In genomic region chr10:113088194-113088593, GRCh38 we compare ENCODE assay signal across 26 cellular contexts.
DNase-seq lines count a peak whose midpoint lies in the region; ATAC-seq, FAIRE-seq and TF ChIP-seq lines count a peak whose summit lies in the region.
"Had no signal": no experiment of that assay in that cellular context is flagged by ENCODE, and none has a peak within 500 bp of the region (broad histone marks: within the 10 kb centered on the region; RNA-seq: fewer than 3 reads in every experiment).

No MANE protein-coding gene starts in this region.

- peaks cover 63% of the 10 kb centered on the region for H3K79me2 ChIP-seq in PC-3 (ENCODE audit: low read length)
- peaks cover 2% of the 10 kb centered on the region for H3K79me2 ChIP-seq in endothelial cell of umbilical vein (ENCODE audit: control insufficient read depth, insufficient read depth, low read length)

- H3K4me3 ChIP-seq in PC-3 (ENCODE audit: low read length) = no peak overlapping the region
- H3K4me3 ChIP-seq in endothelial cell of umbilical vein (replicated peaks in 1 of 3; ENCODE audit: insufficient read depth in 1 of 3, low read depth in 1 of 3, low read length in 3 of 3) = no peak overlapping the region
- H3K4me3 ChIP-seq in vagina = no peak overlapping the region
- no peak overlapping the region for H3K4me3 ChIP-seq in naive thymus-derived CD4-positive, alpha-beta T cell (ENCODE audit: low read length)
- H3K4me3 ChIP-seq: ovary, testis had no signal

- H3F3A ChIP-seq in PC-3 (ENCODE audit: low read length, unreplicated experiment) = peaks cover 9% of the 10 kb centered on the region

- dilution Hi-C loops in endothelial cell of umbilical vein (cut with MboI; ENCODE audit: extremely low pct_ligation_motif_present, low sequenced_read_pairs) = no loop called here

- no peak overlapping the region for H3K4me3 Mint-ChIP-seq in neural crest cell
- no peak overlapping the region for H3K4me3 Mint-ChIP-seq in naive thymus-derived CD4-positive, alpha-beta T cell
- H3K4me3 Mint-ChIP-seq: activated CD4-positive, alpha-beta T cell treated with anti-CD3 and anti-CD28 coated beads, Interleukin-2, amount 10 ng/mL, durations not matched to agents 24 days and 14 days; activated naive CD4-positive, alpha-beta T cell treated with anti-CD3 and anti-CD28 coated beads for 36 hours; activated T-cell treated with anti-CD3 and anti-CD28 coated beads, Interleukin-2, amount 50 U/mL, for 72 hours; CD8-positive, alpha-beta T cell; natural killer cell; stimulated activated naive B cell treated with anti-CD40 and anti-IgM and Interleukin-4, amounts not matched to agents 10 μg/mL and 1 μg/mL and 100 μg/mL, for 72 hours had no signal

- H3K27ac Mint-ChIP-seq in neural crest cell (ENCODE audit: unreplicated experiment) = peak overlapping the region; percentile 27
- H3K27ac Mint-ChIP-seq in naive thymus-derived CD4-positive, alpha-beta T cell = no peak overlapping the region
- H3K27ac Mint-ChIP-seq: activated CD4-positive, alpha-beta T cell treated with anti-CD3 and anti-CD28 coated beads, Interleukin-2, amount 10 ng/mL, durations not matched to agents 24 days and 14 days; activated naive CD4-positive, alpha-beta T cell treated with anti-CD3 and anti-CD28 coated beads for 36 hours; activated T-cell treated with anti-CD3 and anti-CD28 coated beads, Interleukin-2, amount 50 U/mL, for 72 hours; CD8-positive, alpha-beta T cell; natural killer cell; stimulated activated naive B cell treated with anti-CD40 and anti-IgM and Interleukin-4, amounts not matched to agents 10 μg/mL and 1 μg/mL and 100 μg/mL, for 72 hours had no signal

- peak overlapping the region; percentile 86 for H3K27ac ChIP-seq in PC-3 (ENCODE audit: low read length)
- H3K27ac ChIP-seq in endothelial cell of umbilical vein (ENCODE audit: insufficient read depth, low read depth, low read length) = peak overlapping the region; percentile 90
- H3K27ac ChIP-seq in vagina = peak overlapping the region; percentile 73
- no peak overlapping the region for H3K27ac ChIP-seq in naive thymus-derived CD4-positive, alpha-beta T cell (ENCODE audit: low read depth, low read length)
- H3K27ac ChIP-seq: ovary, testis had no signal

- peaks cover 52% of the 10 kb centered on the region for H3K4me1 ChIP-seq in PC-3 (ENCODE audit: insufficient read depth, low read length)
- H3K4me1 ChIP-seq in endothelial cell of umbilical vein (ENCODE audit: control insufficient read depth, extremely low read depth, insufficient read depth, low read length) = peaks cover 32% of the 10 kb centered on the region
- peaks cover 38% of the 10 kb centered on the region for H3K4me1 ChIP-seq in vagina
- H3K4me1 ChIP-seq in naive thymus-derived CD4-positive, alpha-beta T cell (ENCODE audit: control insufficient read depth in 2 of 2, insufficient read depth in 2 of 2, low read length in 2 of 2) = no peaks in the 10 kb centered on the region
- H3K4me1 ChIP-seq: testis had no signal

- H3K9ac ChIP-seq in PC-3 (ENCODE audit: low read length) (no peak overlapping the region), endothelial cell of umbilical vein (replicated peaks; ENCODE audit: extremely low read depth, insufficient read depth, low read length) (no peak overlapping the region)

- H3K9me3 ChIP-seq in PC-3 (ENCODE audit: low read length) (no peaks in the 10 kb centered on the region), endothelial cell of umbilical vein (replicated peaks; ENCODE audit: control insufficient read depth, insufficient read depth, low read length) (no peaks in the 10 kb centered on the region), vagina (no peaks in the 10 kb centered on the region)
- H3K9me3 ChIP-seq in naive thymus-derived CD4-positive, alpha-beta T cell (ENCODE audit: control insufficient read depth in 2 of 3, low read length in 3 of 3) = no peaks in the 10 kb centered on the region
- H3K9me3 ChIP-seq: ovary, SK-N-SH, testis had no signal

- H3K9me2 ChIP-seq in PC-3 (replicated peaks; ENCODE audit: low read length) = no peaks in the 10 kb centered on the region
- H3K9me2 ChIP-seq: SK-N-SH had no signal

- no peaks in the 10 kb centered on the region for H3K9me1 ChIP-seq in endothelial cell of umbilical vein (replicated peaks; ENCODE audit: control insufficient read depth, extremely low read depth, insufficient read depth, low read length)

- H2AFZ ChIP-seq in PC-3 (ENCODE audit: low read length) (no peak overlapping the region), endothelial cell of umbilical vein (ENCODE audit: low read depth, low read length) (no peak overlapping the region)

- TF ChIP-seq CTCF in PC-3 (conservative IDR thresholded peaks at IDR 0.05; ENCODE audit: low read depth, low read length) = no peak
- no peak for TF ChIP-seq CTCF in endothelial cell of umbilical vein (IDR thresholded peaks at IDR 0.05; ENCODE audit: extremely low read depth in 1 of 2, insufficient read depth in 1 of 2, low read depth in 1 of 2, low read length in 2 of 2)
- TF ChIP-seq CTCF in neural crest cell (conservative IDR thresholded peaks at IDR 0.05) = no peak
- no peak for TF ChIP-seq CTCF in vagina (IDR thresholded peaks at IDR 0.05)

- no peaks in the 10 kb centered on the region for H3K27me3 ChIP-seq in PC-3 (ENCODE audit: low read length)
- no peaks in the 10 kb centered on the region for H3K27me3 ChIP-seq in endothelial cell of umbilical vein (ENCODE audit: control insufficient read depth in 2 of 2, insufficient read depth in 2 of 2, low read length in 2 of 2)
- no peaks in the 10 kb centered on the region for H3K27me3 ChIP-seq in vagina
- no peaks in the 10 kb centered on the region for H3K27me3 ChIP-seq in naive thymus-derived CD4-positive, alpha-beta T cell (ENCODE audit: control insufficient read depth in 2 of 2, insufficient read depth in 2 of 2, low read length in 2 of 2)
- H3K27me3 ChIP-seq: ovary, testis had no signal

- no peak for ATAC-seq in PC-3
- ATAC-seq in naive thymus-derived CD4-positive, alpha-beta T cell = no peak
- ATAC-seq: activated T-cell treated with anti-CD3 and anti-CD28 coated beads, Interleukin-2, amount 50 U/mL, for 72 hours; CD8-positive, alpha-beta T cell; stimulated activated naive B cell treated with anti-CD40 and anti-IgM and Interleukin-4, amounts not matched to agents 10 μg/mL and 1 μg/mL and 100 μg/mL, for 72 hours had no signal

- BruUV-seq in PC-3 (replicated peaks; lab: Mats Ljungman, UMichigan) = no TSS peak
- BruUV-seq in endothelial cell of umbilical vein (replicated peaks; lab: Mats Ljungman, UMichigan) = no TSS peak

- intact Hi-C loops in PC-3 (cut with micrococcal nuclease) = no loop called here
- intact Hi-C loops in endothelial cell of umbilical vein (cut with micrococcal nuclease) = no loop called here
- intact Hi-C loops in vagina (cut with DNase I) = no loop called here
- intact Hi-C loops in naive thymus-derived CD4-positive, alpha-beta T cell (cut with micrococcal nuclease) = no loop called here

- no peaks in the 10 kb centered on the region for H3K9me3 Mint-ChIP-seq in neural crest cell
- H3K9me3 Mint-ChIP-seq in naive thymus-derived CD4-positive, alpha-beta T cell = peaks cover 0 to 2% (median 0%) of the 10 kb centered on the region in 11 donors
- H3K9me3 Mint-ChIP-seq: activated CD4-positive, alpha-beta T cell treated with anti-CD3 and anti-CD28 coated beads, Interleukin-2, amount 10 ng/mL, durations not matched to agents 24 days and 14 days; activated naive CD4-positive, alpha-beta T cell treated with anti-CD3 and anti-CD28 coated beads for 36 hours; natural killer cell had no signal

- CTCF ChIA-PET in PC-3 (lab: Charles Lee) = no interaction called here
- CTCF ChIA-PET in endothelial cell of umbilical vein (lab: Charles Lee) = interaction anchor here (0.6 to 1.8 kb wide), 10 partner anchors 15 to 407 kb away, joined by 3 to 6 read pairs (median 4); no protein-coding TSS in a partner anchor
- CTCF ChIA-PET in naive thymus-derived CD4-positive, alpha-beta T cell (lab: Charles Lee) = interaction anchor here (0.6 kb wide), 1 partner anchor 179 kb away, joined by 3 read pairs; no protein-coding TSS in a partner anchor

- FAIRE-seq in endothelial cell of umbilical vein (lab: Jason Lieb, UNC) = no peak

- TF ChIP-seq POLR2A in endothelial cell of umbilical vein (IDR thresholded peaks at IDR 0.05; ENCODE audit: low read depth, low read length) = no peak
- TF ChIP-seq POLR2A in vagina (IDR thresholded peaks at IDR 0.05) = no peak

- POLR2A ChIA-PET in PC-3 (lab: Charles Lee; ENCODE audit: unreplicated experiment) = interaction anchor here (0.6 kb wide), 1 partner anchor 14 kb away, joined by 4 read pairs; no protein-coding TSS in a partner anchor
- POLR2A ChIA-PET in endothelial cell of umbilical vein (lab: Charles Lee) = interaction anchor here (1.3 kb wide), 1 partner anchor 15 kb away, joined by 4 read pairs; no protein-coding TSS in a partner anchor
- POLR2A ChIA-PET in naive thymus-derived CD4-positive, alpha-beta T cell (lab: Charles Lee) = no interaction called here

- H4K20me1 ChIP-seq in PC-3 (ENCODE audit: low read length) (no peaks in the 10 kb centered on the region), endothelial cell of umbilical vein (replicated peaks; ENCODE audit: control insufficient read depth, extremely low read depth, insufficient read depth, low read length) (no peaks in the 10 kb centered on the region)

- peak overlapping the region; percentile 63; the same call in 1 of the 2 replicates for H3K4me2 ChIP-seq in PC-3 (ENCODE audit: low read length)
- H3K4me2 ChIP-seq in endothelial cell of umbilical vein (ENCODE audit: insufficient read depth, low read length) = no peak overlapping the region

- DNase-seq in PC-3 (no peak), endothelial cell of umbilical vein (ENCODE audit: low read depth, low spot score) (no peak), neural crest cell (ENCODE audit: low read depth, low spot score) (no peak), vagina (ENCODE audit: extremely low spot score in 2 of 2) (no peak), activated gamma-delta T cell (lab: John Stamatoyannopoulos, UW) (no peak), COLO829 (ENCODE audit: low spot score) (no peak)
- DNase-seq in naive thymus-derived CD4-positive, alpha-beta T cell = no peak
- DNase-seq: activated CD4-positive, alpha-beta T cell treated with anti-CD3 and anti-CD28 coated beads, Interleukin-2, amount 10 ng/mL, durations not matched to agents 24 days and 14 days; activated naive CD4-positive, alpha-beta T cell treated with anti-CD3 and anti-CD28 coated beads for 36 hours; activated T-cell treated with anti-CD3 and anti-CD28 coated beads, Interleukin-2, amount 50 U/mL, for 72 hours; amniotic stem cell; CD8-positive, alpha-beta T cell; cortex of kidney; GDM1; mammary epithelial cell; natural killer cell; NCI-H146; NCI-H2171; NCI-H526; RPMI8226; SK-N-SH; stimulated activated CD4-positive, alpha-beta T cell treated with anti-CD3 and anti-CD28 coated beads, Interleukin-4, amount 100 ng/mL, for 24 hours; stimulated activated naive B cell treated with anti-CD40 and anti-IgM and Interleukin-4, amounts not matched to agents 10 μg/mL and 1 μg/mL and 100 μg/mL, for 72 hours; T-helper 2 cell; testis had no signal

- peaks cover 24% of the 10 kb centered on the region; the same call in 1 of the 2 replicates for H3K36me3 ChIP-seq in PC-3 (ENCODE audit: low read depth, low read length)
- H3K36me3 ChIP-seq in endothelial cell of umbilical vein (ENCODE audit: control insufficient read depth in 2 of 2, extremely low read depth in 1 of 2, insufficient read depth in 2 of 2, low read length in 2 of 2) = no peaks in the 10 kb centered on the region
- H3K36me3 ChIP-seq in vagina = no peaks in the 10 kb centered on the region
- no peaks in the 10 kb centered on the region for H3K36me3 ChIP-seq in naive thymus-derived CD4-positive, alpha-beta T cell (ENCODE audit: control insufficient read depth in 2 of 3, insufficient read depth in 3 of 3, low read length in 3 of 3)
- H3K36me3 ChIP-seq: ovary had no signal

- H3K4me1 Mint-ChIP-seq in neural crest cell = peaks cover 21% of the 10 kb centered on the region
- H3K4me1 Mint-ChIP-seq in naive thymus-derived CD4-positive, alpha-beta T cell = peaks cover 0 to 4% (median under 1%) of the 10 kb centered on the region in 7 donors
- H3K4me1 Mint-ChIP-seq: activated CD4-positive, alpha-beta T cell treated with anti-CD3 and anti-CD28 coated beads, Interleukin-2, amount 10 ng/mL, durations not matched to agents 24 days and 14 days had no signal

- peaks cover 6% of the 10 kb centered on the region for H3K36me3 Mint-ChIP-seq in neural crest cell (ENCODE audit: low read depth)
- peaks cover 0 to 11% (median 0%) of the 10 kb centered on the region in 5 donors for H3K36me3 Mint-ChIP-seq in naive thymus-derived CD4-positive, alpha-beta T cell
- H3K36me3 Mint-ChIP-seq: natural killer cell had no signal

- H3K27me3 Mint-ChIP-seq in neural crest cell (ENCODE audit: low read depth) = no peaks in the 10 kb centered on the region
- no peaks in the 10 kb centered on the region for H3K27me3 Mint-ChIP-seq in naive thymus-derived CD4-positive, alpha-beta T cell
- H3K27me3 Mint-ChIP-seq: stimulated activated naive B cell treated with anti-CD40 and anti-IgM and Interleukin-4, amounts not matched to agents 10 μg/mL and 1 μg/mL and 100 μg/mL, for 72 hours had no signal
